Comparison of ENCODE assay signal across 22 cellular contexts in genomic region chr10:12995425-12995861, GRCh38.
"Had no signal": no experiment of that assay in that cellular context is flagged by ENCODE, and none has a peak within 500 bp of the region (broad histone marks: within the 10 kb centered on the region; RNA-seq: fewer than 3 reads in every experiment).

No MANE protein-coding gene starts in this region.

- H3K27ac ChIP-seq: breast epithelium, colonic mucosa, gastrocnemius medialis, parathyroid adenoma, sigmoid colon had no signal

- H3K9ac ChIP-seq: parathyroid adenoma had no signal

- H3K27ac Mint-ChIP-seq: activated naive CD4-positive, alpha-beta T cell treated with anti-CD3 and anti-CD28 coated beads, Interleukin-2, amount 10 ng/mL, durations not matched to agents 7 days and 5 days; natural killer cell; T-helper 17 cell had no signal

- H3K4me1 ChIP-seq: breast epithelium, colonic mucosa, gastrocnemius medialis, parathyroid adenoma, sigmoid colon had no signal

- H3K36me3 ChIP-seq: breast epithelium, colonic mucosa, gastrocnemius medialis, sigmoid colon had no signal

- ATAC-seq: gastrocnemius medialis, left ventricle myocardium superior, natural killer cell, T-helper 17 cell had no signal

- H3K4me3 Mint-ChIP-seq: activated naive CD4-positive, alpha-beta T cell treated with anti-CD3 and anti-CD28 coated beads, Interleukin-2, amount 10 ng/mL, durations not matched to agents 7 days and 5 days; central memory CD8-positive, alpha-beta T cell; natural killer cell; T-helper 17 cell had no signal

- H3K9me3 Mint-ChIP-seq: activated naive CD4-positive, alpha-beta T cell treated with anti-CD3 and anti-CD28 coated beads, Interleukin-2, amount 10 ng/mL, durations not matched to agents 7 days and 5 days; central memory CD8-positive, alpha-beta T cell; natural killer cell had no signal

- H2AFZ ChIP-seq: parathyroid adenoma had no signal

- DNase-seq: activated CD4-positive, alpha-beta T cell treated with anti-CD3 and anti-CD28 coated beads for 4 hours; activated CD4-positive, alpha-beta T cell treated with anti-CD3 and anti-CD28 coated beads, Interleukin-2, amount 50 U/mL, for 48 hours; activated CD4-positive, CD25-positive, alpha-beta regulatory T cell; activated effector memory CD4-positive, alpha-beta T cell treated with anti-CD3 and anti-CD28 coated beads, Interleukin-2, amount 50 U/mL, for 16 hours; activated naive CD4-positive, alpha-beta T cell treated with anti-CD3 and anti-CD28 coated beads, Interleukin-2, amount 10 ng/mL, durations not matched to agents 7 days and 5 days; activated T-cell treated with anti-CD3 and anti-CD28 coated beads for 4 hours; anterior cingulate cortex; colonic mucosa; gastrocnemius medialis; hippocampal formation; left ventricle myocardium superior; mammary epithelial cell; midbrain; natural killer cell; sigmoid colon; stimulated activated CD4-positive, alpha-beta T cell treated with anti-CD3 and anti-CD28 coated beads, Interleukin-2, amount 100 ng/mL, for 48 hours; stimulated activated CD8-positive, alpha-beta memory T cell treated with anti-CD3 and anti-CD28 coated beads, Interleukin-4, amount 100 ng/mL, for 48 hours; stimulated activated naive CD4-positive, alpha-beta T cell; T-helper 17 cell had no signal

- H3K9me3 ChIP-seq: breast epithelium, colonic mucosa, gastrocnemius medialis, sigmoid colon had no signal

- H3K4me3 ChIP-seq: breast epithelium, colonic mucosa, gastrocnemius medialis, sigmoid colon had no signal

- H3K4me1 Mint-ChIP-seq: activated naive CD4-positive, alpha-beta T cell treated with anti-CD3 and anti-CD28 coated beads, Interleukin-2, amount 10 ng/mL, durations not matched to agents 7 days and 5 days; central memory CD8-positive, alpha-beta T cell; natural killer cell; T-helper 17 cell had no signal

- H3K36me3 Mint-ChIP-seq: activated naive CD4-positive, alpha-beta T cell treated with anti-CD3 and anti-CD28 coated beads, Interleukin-2, amount 10 ng/mL, durations not matched to agents 7 days and 5 days had no signal

- H3K27me3 ChIP-seq: colonic mucosa had no signal

- H3K79me2 ChIP-seq: parathyroid adenoma had no signal
